Comparison of ENCODE assay signal across 1 cellular context in genomic region chrX:22349116-22349515, GRCh38.
TF ChIP-seq lines count a peak whose summit lies in the region.

No MANE protein-coding gene starts in this region.

TF ChIP-seq in neural cell, 6 proteins besides CTCF, POLR2A, EP300 and RAD21 (continued from another document):
- TF ChIP-seq REST (IDR thresholded peaks at IDR 0.05; ENCODE audit: borderline replicate concordance) = no peak
- TF ChIP-seq SMC3 (conservative IDR thresholded peaks at IDR 0.05; ENCODE audit: poor library complexity) = no peak
